Comparison of ENCODE assay signal across 27 cellular contexts in the genomic region with DNA sequence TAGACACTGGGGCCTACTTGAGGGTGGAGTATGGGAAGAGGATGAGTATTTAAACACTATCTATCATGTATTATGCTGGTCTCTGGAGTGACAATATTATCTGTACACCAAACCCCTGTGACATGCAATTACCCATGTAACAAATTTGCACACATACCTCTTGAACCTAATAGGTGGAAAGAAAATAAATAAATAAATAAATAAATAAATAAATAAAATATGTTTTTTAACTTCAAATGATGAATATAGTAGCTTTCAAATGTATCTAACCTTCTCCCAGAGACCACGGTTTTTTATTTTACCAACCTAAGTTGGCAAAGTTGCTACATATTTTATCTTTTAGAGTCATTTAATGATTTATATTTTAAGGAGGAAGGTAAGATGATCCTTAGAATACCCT.
"Had no signal": no experiment of that assay in that cellular context is flagged by ENCODE, and none has a peak within 500 bp of the region (broad histone marks: within the 10 kb centered on the region; RNA-seq: fewer than 3 reads in every experiment).

No MANE protein-coding gene starts in this region.

- H3K27ac ChIP-seq: stomach, suprapubic skin, testis, thoracic aorta, thyroid gland, tibial artery, tibial nerve, transverse colon, upper lobe of left lung, upper lobe of right lung, uterus, vagina had no signal

- H3K36me3 ChIP-seq: stomach, suprapubic skin, thoracic aorta, thyroid gland, tibial artery, tibial nerve, transverse colon, upper lobe of left lung, upper lobe of right lung, uterus, vagina had no signal

- FAIRE-seq: urothelium cell line had no signal

- H3K4me1 ChIP-seq: stomach, suprapubic skin, testis, thyroid gland, tibial artery, tibial nerve, transverse colon, upper lobe of left lung, upper lobe of right lung, uterus, vagina had no signal

- DNase-seq: stimulated activated CD4-positive, alpha-beta T cell treated with anti-CD3 and anti-CD28 coated beads, Interleukin-2, amount 100 ng/mL, for 48 hours; stimulated activated CD4-positive, alpha-beta T cell treated with anti-CD3 and anti-CD28 coated beads, Interleukin-4, amount 100 ng/mL, for 1 hour; stimulated activated CD4-positive, alpha-beta T cell treated with anti-CD3 and anti-CD28 coated beads, Interleukin-4, amount 100 ng/mL, for 24 hours; stimulated activated CD4-positive, alpha-beta T cell treated with anti-CD3 and anti-CD28 coated beads, Interleukin-4, amount 100 ng/mL, for 4 hours; stimulated activated CD8-positive, alpha-beta memory T cell treated with anti-CD3 and anti-CD28 coated beads, Interleukin-4, amount 100 ng/mL, for 48 hours; stimulated activated naive B cell treated with anti-CD40 and anti-IgM and Interleukin-4, amounts not matched to agents 10 μg/mL and 1 μg/mL and 100 μg/mL, for 72 hours; stimulated activated naive CD4-positive, alpha-beta T cell; stimulated activated naive CD4-positive, alpha-beta T cell treated with Interleukin-2 at 50 U/mL for 16 hours; stimulated activated naive CD8-positive, alpha-beta T cell treated with anti-CD3 and anti-CD28 coated beads, Interleukin-15, amount 100 ng/mL, for 72 hours; stimulated activated naive CD8-positive, alpha-beta T cell treated with anti-CD3 and anti-CD28 coated beads, Interleukin-15, Interleukin-2, amounts not matched to agents 100 U/mL and 50 U/mL, for 24 hours; stomach; substantia nigra; testis; thyroid gland; tibial artery; transverse colon; trophoblast cell; upper lobe of left lung; upper lobe of right lung; uterus had no signal

- H3K9me3 ChIP-seq: stomach, suprapubic skin, testis, thoracic aorta, thyroid gland, tibial artery, tibial nerve, transverse colon, upper lobe of left lung, upper lobe of right lung, uterus, vagina had no signal

- H3K4me3 ChIP-seq: stomach, suprapubic skin, testis, thoracic aorta, thyroid gland, tibial artery, tibial nerve, transverse colon, upper lobe of left lung, upper lobe of right lung, uterus, vagina had no signal

- ATAC-seq: stimulated activated effector memory CD8-positive, alpha-beta T cell treated with anti-CD3 and anti-CD28 coated beads, Interleukin-12 subunit alpha, Interleukin-12 subunit beta, amount 100 ng/mL, for 72 hours; stimulated activated memory B cell treated with anti-CD40 and anti-IgM and Interleukin-4, amounts not matched to agents 10 μg/mL and 1 μg/mL and 100 μg/mL, for 72 hours; stimulated activated naive B cell treated with anti-CD40 and anti-IgM and Interleukin-4, amounts not matched to agents 10 μg/mL and 1 μg/mL and 100 μg/mL, for 72 hours; stimulated activated naive CD8-positive, alpha-beta T cell treated with anti-CD3 and anti-CD28 coated beads, Interleukin-15, amount 100 ng/mL, for 72 hours; stimulated activated naive CD8-positive, alpha-beta T cell treated with anti-CD3 and anti-CD28 coated beads, Interleukin-15, Interleukin-2, amounts not matched to agents 100 U/mL and 50 U/mL, for 24 hours; upper lobe of right lung had no signal
